Comparison of ENCODE assay signal across 17 cellular contexts in the genomic region with DNA sequence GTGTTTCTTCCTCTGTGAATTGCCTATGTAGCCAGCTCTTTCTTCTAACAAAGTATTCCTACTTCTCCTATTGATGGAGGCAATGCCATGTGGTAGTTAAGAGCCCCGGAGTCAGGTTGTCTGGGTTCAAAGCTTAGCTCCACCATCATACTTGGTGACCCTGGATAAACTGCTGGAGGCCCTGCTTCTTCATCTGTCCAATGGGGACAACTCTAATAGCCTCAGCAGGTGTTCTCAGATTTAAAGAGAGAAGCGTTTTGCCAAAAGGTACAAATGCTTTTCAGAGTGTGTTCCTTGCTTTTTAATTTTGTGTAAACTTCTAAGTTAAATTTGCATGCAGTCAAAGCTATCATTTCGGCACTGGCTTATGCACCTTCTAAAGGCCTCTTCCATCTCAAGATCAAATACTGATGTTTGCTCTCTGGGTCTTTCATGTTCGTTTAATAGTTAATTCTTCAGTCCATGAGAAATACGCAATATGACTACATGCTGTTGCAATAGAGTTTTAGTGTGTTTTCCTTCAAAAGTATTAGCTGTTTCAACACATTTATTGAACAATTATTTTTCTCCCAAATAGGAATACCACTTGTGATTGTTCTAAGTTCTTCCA.
"Had no signal": no experiment of that assay in that cellular context is flagged by ENCODE, and none has a peak within 500 bp of the region (broad histone marks: within the 10 kb centered on the region; RNA-seq: fewer than 3 reads in every experiment).

No MANE protein-coding gene starts in this region.

- H3K27me3 Mint-ChIP-seq: activated CD8-positive, alpha-beta memory T cell treated with anti-CD3 and anti-CD28 coated beads, Interleukin-2, amount 10 ng/mL, durations not matched to agents 7 days and 5 days had no signal

- H3K27me3 ChIP-seq: brain microvascular endothelial cell, right lobe of liver, spleen, vagina had no signal

- H3K27ac ChIP-seq: brain microvascular endothelial cell, lower lobe of right lung, right lobe of liver had no signal

- H3K9me3 ChIP-seq: lower lobe of right lung, right lobe of liver, spleen, vagina had no signal

- H3K4me3 Mint-ChIP-seq: activated CD8-positive, alpha-beta memory T cell treated with anti-CD3 and anti-CD28 coated beads, Interleukin-2, amount 10 ng/mL, durations not matched to agents 7 days and 5 days; activated T-cell treated with anti-CD3 and anti-CD28 coated beads, Interleukin-2, amount 50 U/mL, for 4 hours; endodermal cell; mesothelial cell of epicardium had no signal

- H3K27ac Mint-ChIP-seq: activated CD8-positive, alpha-beta memory T cell treated with anti-CD3 and anti-CD28 coated beads, Interleukin-2, amount 10 ng/mL, durations not matched to agents 7 days and 5 days; endodermal cell had no signal

- H3K36me3 ChIP-seq: vagina had no signal

- H3K4me3 ChIP-seq: lower lobe of right lung, right lobe of liver, spleen, vagina had no signal

- H3K9me3 Mint-ChIP-seq: activated T-cell treated with anti-CD3 and anti-CD28 coated beads, Interleukin-2, amount 50 U/mL, for 4 hours; endodermal cell; mesothelial cell of epicardium had no signal

- ATAC-seq: activated CD8-positive, alpha-beta memory T cell treated with anti-CD3 and anti-CD28 coated beads, Interleukin-2, amount 10 ng/mL, durations not matched to agents 7 days and 5 days; activated T-cell treated with anti-CD3 and anti-CD28 coated beads, Interleukin-2, amount 50 U/mL, for 4 hours; lower lobe of right lung had no signal

- DNase-seq: activated CD4-positive, alpha-beta T cell treated with anti-CD3 and anti-CD28 coated beads for 1 hour; activated CD4-positive, alpha-beta T cell treated with anti-CD3 and anti-CD28 coated beads, Interleukin-2, amount 50 U/mL, for 48 hours; activated CD8-positive, alpha-beta memory T cell treated with anti-CD3 and anti-CD28 coated beads, Interleukin-2, amount 10 ng/mL, durations not matched to agents 7 days and 5 days; activated T-cell treated with anti-CD3 and anti-CD28 coated beads, Interleukin-2, amount 50 U/mL, for 4 hours; amniotic stem cell; brain microvascular endothelial cell; cerebellar nuclear complex; dermis blood vessel endothelial cell; erythroblast; lower lobe of right lung; right lobe of liver; spleen; stimulated activated CD4-positive, alpha-beta T cell treated with anti-CD3 and anti-CD28 coated beads, Interleukin-1b, Interleukin-23, amount 100 ng/mL, for 48 hours; stimulated activated naive CD4-positive, alpha-beta T cell had no signal
